Comparison of ENCODE assay signal across 1 cellular context in genomic region chr22:46351767-46352166, GRCh38.
TF ChIP-seq lines count a peak whose summit lies in the region.

No MANE protein-coding gene starts in this region.

TF ChIP-seq in K562, 482 proteins besides CTCF, POLR2A, EP300 and RAD21:
- TF ChIP-seq POLR2G (IDR thresholded peaks at IDR 0.05; ENCODE audit: low read depth, low read length) (peak; percentile 38; the same call in 1 of the 2 replicates), ZNF347 (CRISPR knock-in tag; IDR thresholded peaks at IDR 0.05; ENCODE audit: low read depth) (no peak), ATF6 (CRISPR knock-in tag; IDR thresholded peaks at IDR 0.05) (no peak), RBFOX2 (IDR thresholded peaks at IDR 0.05; ENCODE audit: low read depth, low read length) (peak; percentile 16; the same call in 1 of the 2 replicates)
